ENCODE assay signal across 1 cellular context in genomic region chr16:68764866-68765265, GRCh38.
TF ChIP-seq lines count a peak whose summit lies in the region.

No MANE protein-coding gene starts in this region.

TF ChIP-seq in K562, 482 proteins besides CTCF, POLR2A, EP300 and RAD21 (continued from another document):
- TF ChIP-seq HMGXB4 (CRISPR knock-in tag; IDR thresholded peaks at IDR 0.05) = no peak
- TF ChIP-seq, protein P1, sequence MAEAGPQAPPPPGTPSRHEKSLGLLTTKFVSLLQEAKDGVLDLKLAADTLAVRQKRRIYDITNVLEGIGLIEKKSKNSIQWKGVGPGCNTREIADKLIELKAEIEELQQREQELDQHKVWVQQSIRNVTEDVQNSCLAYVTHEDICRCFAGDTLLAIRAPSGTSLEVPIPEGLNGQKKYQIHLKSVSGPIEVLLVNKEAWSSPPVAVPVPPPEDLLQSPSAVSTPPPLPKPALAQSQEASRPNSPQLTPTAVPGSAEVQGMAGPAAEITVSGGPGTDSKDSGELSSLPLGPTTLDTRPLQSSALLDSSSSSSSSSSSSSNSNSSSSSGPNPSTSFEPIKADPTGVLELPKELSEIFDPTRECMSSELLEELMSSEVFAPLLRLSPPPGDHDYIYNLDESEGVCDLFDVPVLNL (CRISPR knock-in tag; IDR thresholded peaks at IDR 0.05; ENCODE audit: low read depth) = no peak
- no peak for TF ChIP-seq XRCC4 (IDR thresholded peaks at IDR 0.05; ENCODE audit: extremely low read depth, insufficient read depth, insufficient read length)
- TF ChIP-seq, protein P2, sequence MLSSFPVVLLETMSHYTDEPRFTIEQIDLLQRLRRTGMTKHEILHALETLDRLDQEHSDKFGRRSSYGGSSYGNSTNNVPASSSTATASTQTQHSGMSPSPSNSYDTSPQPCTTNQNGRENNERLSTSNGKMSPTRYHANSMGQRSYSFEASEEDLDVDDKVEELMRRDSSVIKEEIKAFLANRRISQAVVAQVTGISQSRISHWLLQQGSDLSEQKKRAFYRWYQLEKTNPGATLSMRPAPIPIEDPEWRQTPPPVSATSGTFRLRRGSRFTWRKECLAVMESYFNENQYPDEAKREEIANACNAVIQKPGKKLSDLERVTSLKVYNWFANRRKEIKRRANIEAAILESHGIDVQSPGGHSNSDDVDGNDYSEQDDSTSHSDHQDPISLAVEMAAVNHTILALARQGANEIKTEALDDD (IDR thresholded peaks at IDR 0.05) = peak; percentile 45; the same call in 1 of the 2 replicates
- TF ChIP-seq, protein P3, sequence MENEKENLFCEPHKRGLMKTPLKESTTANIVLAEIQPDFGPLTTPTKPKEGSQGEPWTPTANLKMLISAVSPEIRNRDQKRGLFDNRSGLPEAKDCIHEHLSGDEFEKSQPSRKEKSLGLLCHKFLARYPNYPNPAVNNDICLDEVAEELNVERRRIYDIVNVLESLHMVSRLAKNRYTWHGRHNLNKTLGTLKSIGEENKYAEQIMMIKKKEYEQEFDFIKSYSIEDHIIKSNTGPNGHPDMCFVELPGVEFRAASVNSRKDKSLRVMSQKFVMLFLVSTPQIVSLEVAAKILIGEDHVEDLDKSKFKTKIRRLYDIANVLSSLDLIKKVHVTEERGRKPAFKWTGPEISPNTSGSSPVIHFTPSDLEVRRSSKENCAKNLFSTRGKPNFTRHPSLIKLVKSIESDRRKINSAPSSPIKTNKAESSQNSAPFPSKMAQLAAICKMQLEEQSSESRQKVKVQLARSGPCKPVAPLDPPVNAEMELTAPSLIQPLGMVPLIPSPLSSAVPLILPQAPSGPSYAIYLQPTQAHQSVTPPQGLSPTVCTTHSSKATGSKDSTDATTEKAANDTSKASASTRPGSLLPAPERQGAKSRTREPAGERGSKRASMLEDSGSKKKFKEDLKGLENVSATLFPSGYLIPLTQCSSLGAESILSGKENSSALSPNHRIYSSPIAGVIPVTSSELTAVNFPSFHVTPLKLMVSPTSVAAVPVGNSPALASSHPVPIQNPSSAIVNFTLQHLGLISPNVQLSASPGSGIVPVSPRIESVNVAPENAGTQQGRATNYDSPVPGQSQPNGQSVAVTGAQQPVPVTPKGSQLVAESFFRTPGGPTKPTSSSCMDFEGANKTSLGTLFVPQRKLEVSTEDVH (IDR thresholded peaks at IDR 0.05; ENCODE audit: low read depth, partially characterized antibody) = no peak
- TF ChIP-seq PTRF (tag; IDR thresholded peaks at IDR 0.05) = peak; percentile 40; the same call in 1 of the 2 replicates
- no peak for TF ChIP-seq ZNF518B (CRISPR knock-in tag; IDR thresholded peaks at IDR 0.05)
- TF ChIP-seq TBL1XR1 (IDR thresholded peaks at IDR 0.05; ENCODE audit: low read length in 2 of 2) = no peak
- TF ChIP-seq, protein P4, sequence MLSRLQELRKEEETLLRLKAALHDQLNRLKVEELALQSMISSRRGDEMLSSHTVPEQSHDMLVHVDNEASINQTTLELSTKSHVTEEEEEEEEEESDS (CRISPR knock-in tag; IDR thresholded peaks at IDR 0.05) = no peak
- TF ChIP-seq ZHX1 (conservative IDR thresholded peaks at IDR 0.05; ENCODE audit: low read length) = no peak
- TF ChIP-seq TCF7 (IDR thresholded peaks at IDR 0.05; ENCODE audit: borderline replicate concordance) = no peak
- no peak for TF ChIP-seq E2F3 (CRISPR knock-in tag; IDR thresholded peaks at IDR 0.05)
- TF ChIP-seq ZNF197 (CRISPR knock-in tag; IDR thresholded peaks at IDR 0.05; ENCODE audit: low read depth) = no peak
- peak; percentile 75 for TF ChIP-seq GATA2 (CRISPR knock-in tag; IDR thresholded peaks at IDR 0.05)
- no peak for TF ChIP-seq NFE2 (IDR thresholded peaks at IDR 0.05; ENCODE audit: low read depth)
- TF ChIP-seq ZNF766 (CRISPR knock-in tag; conservative IDR thresholded peaks at IDR 0.05) = no peak; the same call in 1 of the 2 replicates
- TF ChIP-seq DDX20 (tag; IDR thresholded peaks at IDR 0.05; ENCODE audit: low read depth) = no peak
- TF ChIP-seq HCFC1 (IDR thresholded peaks at IDR 0.05; ENCODE audit: low read depth, low read length) = no peak
- no peak for TF ChIP-seq ZNF695 (CRISPR knock-in tag; IDR thresholded peaks at IDR 0.05)
- TF ChIP-seq TEAD4 (IDR thresholded peaks at IDR 0.05; ENCODE audit: low read length) = no peak
- TF ChIP-seq TEAD4 (CRISPR knock-in tag; IDR thresholded peaks at IDR 0.05; ENCODE audit: borderline replicate concordance) = no peak
- TF ChIP-seq RNF219 (CRISPR knock-in tag; IDR thresholded peaks at IDR 0.05) = no peak
- TF ChIP-seq ADNP (tag; IDR thresholded peaks at IDR 0.05) = no peak
- TF ChIP-seq ATF2 (CRISPR knock-in tag; IDR thresholded peaks at IDR 0.05) = no peak
- no peak for TF ChIP-seq ZNF449 (CRISPR knock-in tag; IDR thresholded peaks at IDR 0.05)
- TF ChIP-seq PRPF4 (IDR thresholded peaks at IDR 0.05; ENCODE audit: insufficient read depth, low read depth, low read length, poor library complexity, severe bottlenecking) = no peak
- peak; percentile 39; the same call in 1 of the 2 replicates for TF ChIP-seq DPF2 (IDR thresholded peaks at IDR 0.05)
- no peak for TF ChIP-seq NCOA2 (IDR thresholded peaks at IDR 0.05; ENCODE audit: partially characterized antibody in 2 of 2)
- TF ChIP-seq ZNF780A (CRISPR knock-in tag; IDR thresholded peaks at IDR 0.05) = no peak
- no peak for TF ChIP-seq RFX5 (IDR thresholded peaks at IDR 0.05; ENCODE audit: low read depth, low read length)
